In the genomic region with DNA sequence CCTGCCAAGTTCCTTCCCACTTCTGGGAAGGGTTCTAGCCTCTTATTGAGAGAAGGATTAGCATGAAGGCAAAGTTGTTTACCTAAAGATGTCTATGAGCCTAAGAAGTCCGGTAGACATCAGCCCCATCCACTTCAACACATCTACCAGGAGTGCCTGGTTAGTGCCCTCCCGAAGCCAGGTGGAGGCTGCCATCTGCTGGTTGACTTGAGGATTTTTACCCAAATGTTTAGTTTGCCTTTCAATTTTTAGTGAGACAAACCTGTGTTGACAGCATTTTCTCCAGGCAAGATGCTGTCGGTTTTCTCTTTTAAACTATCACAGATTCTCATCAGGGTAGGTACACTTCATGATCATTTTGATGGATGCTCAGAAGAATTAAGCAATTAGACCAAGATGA, we compare ENCODE assay signal across 8 cellular contexts.
DNase-seq lines count a peak whose midpoint lies in the region; ATAC-seq and TF ChIP-seq lines count a peak whose summit lies in the region.

No MANE protein-coding gene starts in this region.

- H3K4me1 Mint-ChIP-seq in chondrocyte (ENCODE audit: low read depth), result peaks cover 34% of the 10 kb centered on the region

- H3K36me3 Mint-ChIP-seq in chondrocyte (ENCODE audit: low read depth), result no peaks in the 10 kb centered on the region

- no peak overlapping the region for H3K27ac Mint-ChIP-seq in chondrocyte (ENCODE audit: unreplicated experiment)

- no peak overlapping the region for H3K4me3 Mint-ChIP-seq in chondrocyte (ENCODE audit: unreplicated experiment)

- H3K27me3 Mint-ChIP-seq in chondrocyte (ENCODE audit: low read depth), result peaks cover 2% of the 10 kb centered on the region

- peak; percentile 97 for TF ChIP-seq CTCF in chondrocyte (IDR thresholded peaks at IDR 0.05)

- no peaks in the 10 kb centered on the region for H3K9me3 Mint-ChIP-seq in chondrocyte (ENCODE audit: low read depth)

- ATAC-seq in HG03064 (IDR thresholded peaks at IDR 0.05; ENCODE audit: low read depth, unreplicated experiment) (peak; percentile 62), HG03439 (IDR thresholded peaks at IDR 0.05; ENCODE audit: unreplicated experiment) (no peak)

- DNase-seq in GM04504 (ENCODE audit: low read depth), result peak; percentile 52
- DNase-seq in NCI-H510A (lab: John Stamatoyannopoulos, UW), result peak; percentile 47
- peak; percentile 64 to 74 for DNase-seq in activated CD4-positive, alpha-beta T cell treated with anti-CD3 and anti-CD28 coated beads for 24 hours (ENCODE audit: low read depth in 2 of 2)
- DNase-seq in chondrocyte (ENCODE audit: low spot score), result no peak
- peak; percentile 87 for DNase-seq in left kidney (ENCODE audit: low read depth, low spot score)
- DNase-seq in stimulated activated CD4-positive, alpha-beta T cell treated with anti-CD3 and anti-CD28 coated beads, Interleukin-4, amount 100 ng/mL, for 24 hours, result peak; percentile 86
